In genomic region chr17:9969301-9969935, GRCh38 we compare ENCODE assay signal across 20 cellular contexts.
"Had no signal": no experiment of that assay in that cellular context is flagged by ENCODE, and none has a peak within 500 bp of the region (broad histone marks: within the 10 kb centered on the region; RNA-seq: fewer than 3 reads in every experiment).

No MANE protein-coding gene starts in this region.

- H3K36me3 Mint-ChIP-seq: activated naive CD4-positive, alpha-beta T cell treated with anti-CD3 and anti-CD28 coated beads, Interleukin-2, amount 10 ng/mL, durations not matched to agents 7 days and 5 days; WTC11 had no signal

- H3K9me3 Mint-ChIP-seq: activated naive CD4-positive, alpha-beta T cell treated with anti-CD3 and anti-CD28 coated beads, Interleukin-2, amount 10 ng/mL, durations not matched to agents 7 days and 5 days; stimulated activated naive B cell treated with anti-CD40 and anti-IgM and Interleukin-4, amounts not matched to agents 10 μg/mL and 1 μg/mL and 100 μg/mL, for 72 hours; WTC11 had no signal

- H3K36me3 ChIP-seq: cardiac muscle cell, upper lobe of left lung had no signal

- H3K4me2 ChIP-seq: hepatocyte had no signal

- H3K27ac Mint-ChIP-seq: activated naive CD4-positive, alpha-beta T cell treated with anti-CD3 and anti-CD28 coated beads, Interleukin-2, amount 10 ng/mL, durations not matched to agents 7 days and 5 days; stimulated activated naive B cell treated with anti-CD40 and anti-IgM and Interleukin-4, amounts not matched to agents 10 μg/mL and 1 μg/mL and 100 μg/mL, for 72 hours; WTC11 had no signal

- H3K4me3 ChIP-seq: body of pancreas, cardiac muscle cell, hepatocyte, testis, upper lobe of left lung had no signal

- H2AFZ ChIP-seq: hepatocyte had no signal

- H3K9me3 ChIP-seq: body of pancreas, testis, upper lobe of left lung had no signal

- ATAC-seq: body of pancreas; sciatic nerve; stimulated activated naive B cell treated with anti-CD40 and anti-IgM and Interleukin-4, amounts not matched to agents 10 μg/mL and 1 μg/mL and 100 μg/mL, for 72 hours; WTC11 had no signal

- H3K27me3 Mint-ChIP-seq: activated naive CD4-positive, alpha-beta T cell treated with anti-CD3 and anti-CD28 coated beads, Interleukin-2, amount 10 ng/mL, durations not matched to agents 7 days and 5 days; stimulated activated naive B cell treated with anti-CD40 and anti-IgM and Interleukin-4, amounts not matched to agents 10 μg/mL and 1 μg/mL and 100 μg/mL, for 72 hours had no signal

- H3K27ac ChIP-seq: body of pancreas, cardiac muscle cell, hepatocyte, testis, upper lobe of left lung had no signal

- H3K4me1 Mint-ChIP-seq: activated naive CD4-positive, alpha-beta T cell treated with anti-CD3 and anti-CD28 coated beads, Interleukin-2, amount 10 ng/mL, durations not matched to agents 7 days and 5 days had no signal

- H3K4me1 ChIP-seq: body of pancreas had no signal

- H3K4me3 Mint-ChIP-seq: activated naive CD4-positive, alpha-beta T cell treated with anti-CD3 and anti-CD28 coated beads, Interleukin-2, amount 10 ng/mL, durations not matched to agents 7 days and 5 days; stimulated activated naive B cell treated with anti-CD40 and anti-IgM and Interleukin-4, amounts not matched to agents 10 μg/mL and 1 μg/mL and 100 μg/mL, for 72 hours; WTC11 had no signal

- DNase-seq: activated CD4-positive, alpha-beta T cell treated with anti-CD3 and anti-CD28 coated beads, Interleukin-2, amount 50 U/mL, for 4 hours; activated effector memory CD4-positive, alpha-beta T cell treated with anti-CD3 and anti-CD28 coated beads, Interleukin-2, amount 50 U/mL, for 16 hours; activated naive CD4-positive, alpha-beta T cell treated with anti-CD3 and anti-CD28 coated beads, Interleukin-2, amount 10 ng/mL, durations not matched to agents 7 days and 5 days; amygdala; body of pancreas; effector memory CD4-positive, alpha-beta T cell; glutamatergic neuron; midbrain; small intestine; stimulated activated CD4-positive, alpha-beta T cell treated with anti-CD3 and anti-CD28 coated beads, Interleukin-2, amount 100 ng/mL, for 48 hours; stimulated activated CD8-positive, alpha-beta memory T cell treated with anti-CD3 and anti-CD28 coated beads, Interleukin-4, amount 100 ng/mL, for 48 hours; stimulated activated naive B cell treated with anti-CD40 and anti-IgM and Interleukin-4, amounts not matched to agents 10 μg/mL and 1 μg/mL and 100 μg/mL, for 72 hours; T-helper 1 cell; T-helper 9 cell; testis; upper lobe of left lung had no signal

- H3K27me3 ChIP-seq: body of pancreas, cardiac muscle cell, hepatocyte, testis, upper lobe of left lung had no signal
